ENCODE assay signal across 6 cellular contexts in the genomic region with DNA sequence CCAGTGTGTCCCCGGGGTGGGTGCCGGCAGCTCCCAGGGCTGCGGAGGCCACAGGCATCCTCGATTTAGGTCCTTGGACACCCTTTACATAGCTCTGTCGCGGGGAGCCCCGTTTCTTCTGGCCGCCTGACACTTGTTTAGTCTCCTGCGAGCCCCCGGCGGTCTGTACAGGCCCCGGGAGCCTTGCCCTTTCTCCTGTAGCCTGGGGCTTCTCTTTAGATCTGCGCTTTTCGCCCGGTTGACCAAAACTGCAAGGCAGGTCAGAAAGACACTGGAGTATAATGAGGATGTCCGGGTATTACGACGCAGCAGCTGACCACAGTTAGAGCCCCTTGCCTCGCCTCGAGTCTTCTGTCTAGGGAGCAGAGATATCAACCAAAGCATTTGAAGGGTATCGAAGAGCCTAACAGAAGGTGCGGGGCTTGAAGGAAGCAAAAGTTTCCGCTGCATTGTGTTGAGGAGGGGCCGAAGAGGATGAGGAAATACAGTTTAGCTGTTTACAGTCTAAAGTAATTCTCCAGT. TPM values are rescaled to one million over a fixed set of nuclear protein-coding genes. Genes with fewer than 3 reads are reported as not detected.
A peak's percentile ranks its signal among the peaks of the same experiment; 100 is the strongest.
DNase-seq lines count a peak whose midpoint lies in the region; ATAC-seq, FAIRE-seq and TF ChIP-seq lines count a peak whose summit lies in the region.

No MANE protein-coding gene starts in this region.

- peak overlapping the region; percentile 87 for H3K9ac ChIP-seq in adipocyte (ENCODE audit: low read length)
- peak overlapping the region; percentile 80 for H3K9ac ChIP-seq in mucosa of stomach (ENCODE audit: low read length)

- no peaks in the 10 kb centered on the region for H3K4me1 ChIP-seq in BE2C
- H3K4me1 ChIP-seq in HEK293 (ENCODE audit: control insufficient read depth, insufficient read depth, low read length), result no peaks in the 10 kb centered on the region
- peaks cover 25% of the 10 kb centered on the region for H3K4me1 ChIP-seq in adipocyte (ENCODE audit: control insufficient read depth, insufficient read depth, low read length)
- no peaks in the 10 kb centered on the region for H3K4me1 ChIP-seq in mucosa of stomach (ENCODE audit: control insufficient read depth, insufficient read depth, low read length)

- FAIRE-seq in urothelium cell line (lab: Jason Lieb, UNC), result no peak

- TF ChIP-seq CTCF in BE2C (IDR thresholded peaks at IDR 0.05; ENCODE audit: low read depth, low read length) (no peak), HEK293 (tag by site-specific recombination; IDR thresholded peaks at IDR 0.05) (no peak)

- no peak for DNase-seq in BE2C
- DNase-seq in adipocyte (ENCODE audit: low read depth), result peak; percentile 17
- DNase-seq in urothelium cell line (ENCODE audit: low spot score), result no peak

- POLR2A ChIA-PET in HEK293 (lab: Yijun Ruan, JAX), result interaction anchor here (1.8 kb wide), 1 partner anchor 45 kb away, joined by 4 read pairs; the partner anchor contains the start of gene FUNDC2

- H3K9me3 ChIP-seq in BE2C (no peaks in the 10 kb centered on the region), HEK293 (ENCODE audit: control insufficient read depth, insufficient read depth, low read depth, low read length) (no peaks in the 10 kb centered on the region), adipocyte (ENCODE audit: control insufficient read depth, low read length) (no peaks in the 10 kb centered on the region), mucosa of stomach (ENCODE audit: control insufficient read depth, low read length) (no peaks in the 10 kb centered on the region)

- H3K36me3 ChIP-seq in BE2C (no peaks in the 10 kb centered on the region), HEK293 (ENCODE audit: control insufficient read depth in 2 of 2, insufficient read depth in 1 of 2, low read length in 2 of 2) (peaks cover 4 to 32% of the 10 kb centered on the region in 2 experiments; a peak in 2 of 3 replicates), adipocyte (ENCODE audit: control insufficient read depth, insufficient read depth, low read length, severe bottlenecking) (peaks cover 2% of the 10 kb centered on the region), mucosa of stomach (ENCODE audit: control insufficient read depth, insufficient read depth, low read length) (no peaks in the 10 kb centered on the region)

- no peak for ATAC-seq in HG02852 (IDR thresholded peaks at IDR 0.05; ENCODE audit: unreplicated experiment)

- H3K27me3 ChIP-seq in BE2C, result no peaks in the 10 kb centered on the region
- no peaks in the 10 kb centered on the region for H3K27me3 ChIP-seq in adipocyte (replicated peaks; ENCODE audit: control insufficient read depth, insufficient read depth, low read length)
- H3K27me3 ChIP-seq in mucosa of stomach (ENCODE audit: control insufficient read depth, insufficient read depth, low read length), result no peaks in the 10 kb centered on the region

- H3K4me3 ChIP-seq in BE2C (ENCODE audit: low read depth, low read length) (peak overlapping the region; percentile 84), HEK293 (ENCODE audit: low read depth, low read length) (peak overlapping the region; percentile 72), adipocyte (ENCODE audit: low read length) (peak overlapping the region; percentile 89), mucosa of stomach (ENCODE audit: low read length) (peak overlapping the region; percentile 71)

- peak overlapping the region; percentile 81 for H3K27ac ChIP-seq in HEK293 (ENCODE audit: extremely low read depth, low read depth, low read length)

- CTCF ChIA-PET in HEK293 (lab: Yijun Ruan, JAX), result interaction anchor here (0.6 to 1.8 kb wide), 3 partner anchors 14 to 154 kb away, joined by 3 to 5 read pairs (median 5); no protein-coding TSS in a partner anchor

TF ChIP-seq in HEK293, 187 proteins besides CTCF, POLR2A, EP300 and RAD21 (continues in another document):
- TF ChIP-seq ZNF768 (tag by site-specific recombination; IDR thresholded peaks at IDR 0.05) (no peak), ZNF146 (tag by site-specific recombination; IDR thresholded peaks at IDR 0.05) (peak; percentile 2; the same call in 1 of the 2 replicates), ZFP69B (tag by site-specific recombination; IDR thresholded peaks at IDR 0.05) (peak; percentile 2; the same call in 1 of the 2 replicates), ZBTB8A (tag by site-specific recombination; IDR thresholded peaks at IDR 0.05) (peak; percentile 7), ZBTB21 (tag by site-specific recombination; IDR thresholded peaks at IDR 0.05) (no peak), ZNF354C (tag by site-specific recombination; IDR thresholded peaks at IDR 0.05; ENCODE audit: borderline replicate concordance, low read depth) (no peak), WT1 (tag by site-specific recombination; IDR thresholded peaks at IDR 0.05) (no peak), ZNF558 (tag by site-specific recombination; IDR thresholded peaks at IDR 0.05) (0 out of 2 replicates have a peak, but pooled peaks have one; percentile 8), ZNF391 (tag by site-specific recombination; IDR thresholded peaks at IDR 0.05; ENCODE audit: borderline replicate concordance, low read depth) (no peak), KLF10 (tag by site-specific recombination; IDR thresholded peaks at IDR 0.05) (no peak), ZEB2 (tag by site-specific recombination; IDR thresholded peaks at IDR 0.05) (0 out of 2 replicates have a peak, but pooled peaks have one; percentile 11), ZNF423 (tag by site-specific recombination; IDR thresholded peaks at IDR 0.05) (no peak), ELK4 (IDR thresholded peaks at IDR 0.05; ENCODE audit: borderline replicate concordance, low read depth, low read length) (no peak), ZNF692 (tag by site-specific recombination; IDR thresholded peaks at IDR 0.05) (0 out of 2 replicates have a peak, but pooled peaks have one; percentile 6), SP2 (tag by site-specific recombination; IDR thresholded peaks at IDR 0.05) (no peak), ZNF23 (tag by site-specific recombination; IDR thresholded peaks at IDR 0.05; ENCODE audit: borderline replicate concordance) (no peak), KLF9 (tag by site-specific recombination; IDR thresholded peaks at IDR 0.05; ENCODE audit: low read depth) (no peak)
- TF ChIP-seq, protein P1, sequence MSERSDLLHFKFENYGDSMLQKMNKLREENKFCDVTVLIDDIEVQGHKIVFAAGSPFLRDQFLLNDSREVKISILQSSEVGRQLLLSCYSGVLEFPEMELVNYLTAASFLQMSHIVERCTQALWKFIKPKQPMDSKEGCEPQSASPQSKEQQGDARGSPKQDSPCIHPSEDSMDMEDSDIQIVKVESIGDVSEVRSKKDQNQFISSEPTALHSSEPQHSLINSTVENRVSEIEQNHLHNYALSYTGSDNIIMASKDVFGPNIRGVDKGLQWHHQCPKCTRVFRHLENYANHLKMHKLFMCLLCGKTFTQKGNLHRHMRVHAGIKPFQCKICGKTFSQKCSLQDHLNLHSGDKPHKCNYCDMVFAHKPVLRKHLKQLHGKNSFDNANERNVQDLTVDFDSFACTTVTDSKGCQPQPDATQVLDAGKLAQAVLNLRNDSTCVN (tag by site-specific recombination; optimal IDR thresholded peaks at IDR 0.05), result no peak
- TF ChIP-seq, protein P2, sequence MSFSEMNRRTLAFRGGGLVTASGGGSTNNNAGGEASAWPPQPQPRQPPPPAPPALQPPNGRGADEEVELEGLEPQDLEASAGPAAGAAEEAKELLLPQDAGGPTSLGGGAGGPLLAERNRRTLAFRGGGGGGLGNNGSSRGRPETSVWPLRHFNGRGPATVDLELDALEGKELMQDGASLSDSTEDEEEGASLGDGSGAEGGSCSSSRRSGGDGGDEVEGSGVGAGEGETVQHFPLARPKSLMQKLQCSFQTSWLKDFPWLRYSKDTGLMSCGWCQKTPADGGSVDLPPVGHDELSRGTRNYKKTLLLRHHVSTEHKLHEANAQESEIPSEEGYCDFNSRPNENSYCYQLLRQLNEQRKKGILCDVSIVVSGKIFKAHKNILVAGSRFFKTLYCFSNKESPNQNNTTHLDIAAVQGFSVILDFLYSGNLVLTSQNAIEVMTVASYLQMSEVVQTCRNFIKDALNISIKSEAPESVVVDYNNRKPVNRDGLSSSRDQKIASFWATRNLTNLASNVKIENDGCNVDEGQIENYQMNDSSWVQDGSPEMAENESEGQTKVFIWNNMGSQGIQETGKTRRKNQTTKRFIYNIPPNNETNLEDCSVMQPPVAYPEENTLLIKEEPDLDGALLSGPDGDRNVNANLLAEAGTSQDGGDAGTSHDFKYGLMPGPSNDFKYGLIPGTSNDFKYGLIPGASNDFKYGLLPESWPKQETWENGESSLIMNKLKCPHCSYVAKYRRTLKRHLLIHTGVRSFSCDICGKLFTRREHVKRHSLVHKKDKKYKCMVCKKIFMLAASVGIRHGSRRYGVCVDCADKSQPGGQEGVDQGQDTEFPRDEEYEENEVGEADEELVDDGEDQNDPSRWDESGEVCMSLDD (tag by site-specific recombination; IDR thresholded peaks at IDR 0.05), result no peak

RNA-seq across cellular contexts. Expression of gene BRCC3, which starts 0.4 kb away (rescaled TPM):
- polyA plus RNA-seq in BE2C (2012; ENCODE audit: insufficient read depth, insufficient read length, low read depth), result 12.8 TPM

RNA-seq across cellular contexts. Expression of gene CMC4, which starts 0.8 kb away (rescaled TPM):
- polyA plus RNA-seq in BE2C (2012; ENCODE audit: insufficient read depth, insufficient read length, low read depth), result 0.40 TPM

RNA-seq across cellular contexts. Expression of gene MTCP1, which starts 0.8 kb away (rescaled TPM):
- polyA plus RNA-seq in BE2C (2012; ENCODE audit: insufficient read depth, insufficient read length, low read depth), result 4.2 TPM

RNA-seq across cellular contexts. Expression of gene FUNDC2, which starts 45.1 kb away (rescaled TPM):
- polyA plus RNA-seq in BE2C (2012; ENCODE audit: insufficient read depth, insufficient read length, low read depth), result 135 TPM

RNA-seq across cellular contexts. Expression of gene F8, which starts 49.2 kb away (rescaled TPM):
- 1.0 TPM for polyA plus RNA-seq in BE2C (2012; ENCODE audit: insufficient read depth, insufficient read length, low read depth)
